In the genomic region with DNA sequence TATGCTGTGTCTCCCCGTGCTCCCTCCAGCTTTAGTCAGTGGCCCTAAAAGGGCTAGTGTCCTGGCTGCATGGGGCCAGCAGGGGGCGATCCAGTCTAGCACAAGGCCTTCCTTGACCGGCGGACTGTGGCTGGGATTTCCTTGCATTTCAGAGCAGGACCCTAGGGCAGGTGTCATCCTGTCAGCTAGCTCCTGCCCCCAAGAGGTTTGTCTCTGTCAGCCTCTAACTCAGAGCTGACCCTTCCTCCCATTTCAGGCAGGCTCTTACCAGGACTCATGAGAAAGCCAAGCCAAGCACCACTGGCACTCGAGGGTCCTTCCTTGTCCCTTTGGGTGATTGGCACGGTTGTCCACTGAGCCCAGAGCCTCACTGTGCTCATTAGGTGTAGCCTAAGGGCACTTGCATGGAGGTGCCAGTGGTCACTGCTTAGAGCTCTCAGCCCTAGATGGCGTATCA, we compare ENCODE assay signal across 8 cellular contexts.
DNase-seq lines count a peak whose midpoint lies in the region; ATAC-seq, FAIRE-seq and TF ChIP-seq lines count a peak whose summit lies in the region.

No MANE protein-coding gene starts in this region.

- H4K20me1 ChIP-seq in OCI-LY1 (ENCODE audit: insufficient read depth, low read length): no peaks in the 10 kb centered on the region
- no peaks in the 10 kb centered on the region for H4K20me1 ChIP-seq in HepG2 (ENCODE audit: insufficient read depth, low read length)

- H3K4me2 ChIP-seq in OCI-LY1 (ENCODE audit: low read length) (peak overlapping the region; percentile 84), HepG2 (ENCODE audit: low read depth, low read length) (no peak overlapping the region)

- no peaks in the 10 kb centered on the region for H3K27me3 ChIP-seq in OCI-LY1 (ENCODE audit: insufficient read depth, low read length)
- no peaks in the 10 kb centered on the region for H3K27me3 ChIP-seq in adrenal gland
- H3K27me3 ChIP-seq in HepG2 (ENCODE audit: control insufficient read depth in 1 of 2, insufficient read depth in 2 of 2, low read length in 2 of 2): peaks cover 3 to 22% of the 10 kb centered on the region in 2 experiments; a peak in 3 of 5 replicates
- H3K27me3 ChIP-seq in tibial artery: peaks cover 0 to 14% of the 10 kb centered on the region in 2 donors

- H3K27ac ChIP-seq in OCI-LY1 (ENCODE audit: low read depth, low read length, poor library complexity, severe bottlenecking): peak overlapping the region; percentile 100
- H3K27ac ChIP-seq in adrenal gland: no peak overlapping the region
- no peak overlapping the region for H3K27ac ChIP-seq in HepG2 (ENCODE audit: extremely low read length, insufficient read depth, low read length)
- H3K27ac ChIP-seq in tibial artery: no peak overlapping the region

- DNase-seq in D341Med (ENCODE audit: low spot score): peak; percentile 49
- DNase-seq in adrenal gland: peak; percentile 24 to 67 (median 49)
- DNase-seq in HepG2 (ENCODE audit: low spot score): peak; percentile 47
- DNase-seq in tibial artery: peak in 1 of 2 donors; percentile 33
- no peak for DNase-seq in T1000 (lab: John Stamatoyannopoulos, UW)

- BruUV-seq in HepG2 (replicated peaks; lab: Mats Ljungman, UMichigan): no TSS peak

- POLR2A ChIA-PET in HepG2 (lab: Yijun Ruan, JAX): no interaction called here

- TF ChIP-seq EP300 in HepG2 (IDR thresholded peaks at IDR 0.05; ENCODE audit: low read depth in 2 of 2, low read length in 2 of 2) (no peak), HepG2 (CRISPR knock-in tag; IDR thresholded peaks at IDR 0.05; ENCODE audit: borderline replicate concordance) (no peak)

- H3K36me3 ChIP-seq in OCI-LY1 (ENCODE audit: insufficient read depth, low read length) (no peaks in the 10 kb centered on the region), adrenal gland (replicated peaks in 1 of 2) (no peaks in the 10 kb centered on the region), HepG2 (replicated peaks in 1 of 2; ENCODE audit: control insufficient read depth in 1 of 2, insufficient read depth in 2 of 2, low read length in 2 of 2) (no peaks in the 10 kb centered on the region), tibial artery (no peaks in the 10 kb centered on the region)

- TF ChIP-seq RAD21 in HepG2 (CRISPR knock-in tag; IDR thresholded peaks at IDR 0.05): peak; percentile 40; the same call in 1 of the 2 replicates

- H3K4me3 ChIP-seq in OCI-LY1 (ENCODE audit: low read depth, low read length, poor library complexity, severe bottlenecking) (peak overlapping the region; percentile 56), adrenal gland (no peak overlapping the region), HepG2 (replicated peaks in 1 of 3; ENCODE audit: insufficient read depth in 1 of 3, low read depth in 2 of 3, low read length in 3 of 3) (no peak overlapping the region), tibial artery (no peak overlapping the region)

- H3K9ac ChIP-seq in OCI-LY1 (ENCODE audit: low read length) (peak overlapping the region; percentile 98), HepG2 (ENCODE audit: insufficient read depth, low read depth, low read length) (no peak overlapping the region)

- intact Hi-C loops in adrenal gland (cut with DNase I): no loop called here
- intact Hi-C loops in HepG2 (cut with micrococcal nuclease; ENCODE audit: unreplicated experiment): loop anchor here (1.0 kb wide), 1 partner anchor 92 kb away; no protein-coding TSS in a partner anchor
- intact Hi-C loops in tibial artery (cut with DNase I; ENCODE audit: low total_unique reads): no loop called here

- no peaks in the 10 kb centered on the region for H3F3A ChIP-seq in OCI-LY1 (ENCODE audit: insufficient read depth, low read length)

- WGBS in adrenal gland, 4 donors: 34 to 43% (median 38%) methylated on average over 6 to 7 of the region's 7 CpGs
- WGBS in HepG2 (ENCODE audit: low lambda C conversion rate): 31% methylated on average over 7 of the region's 7 CpGs

- H3K79me2 ChIP-seq in OCI-LY1 (ENCODE audit: insufficient read depth, low read length) (peaks cover 33% of the 10 kb centered on the region), HepG2 (ENCODE audit: insufficient read depth, low read length) (no peaks in the 10 kb centered on the region)

- peak; percentile 90 for FAIRE-seq in HepG2 (lab: Jason Lieb, UNC)

- CTCF ChIA-PET in HepG2 (lab: Yijun Ruan, JAX; ENCODE audit: low intra/inter-chr PET ratio, low total read pairs): no interaction called here

- H3K9me2 ChIP-seq in OCI-LY1 (ENCODE audit: low read depth, low read length): no peaks in the 10 kb centered on the region

- in situ Hi-C loops in HepG2 (cut with HindIII; ENCODE audit: extremely low pct_ligation_motif_present, low pct_unique_long_range_greater_than_20kb): no loop called here

- peak; percentile 76 for ATAC-seq in GM19043 (IDR thresholded peaks at IDR 0.05; ENCODE audit: low read depth, unreplicated experiment)
- ATAC-seq in HG03064 (IDR thresholded peaks at IDR 0.05; ENCODE audit: low read depth, unreplicated experiment): peak; percentile 79
- peak; percentile 94 for ATAC-seq in HepG2

- H2AFZ ChIP-seq in OCI-LY1 (ENCODE audit: low read length) (no peak overlapping the region), HepG2 (ENCODE audit: low read length) (no peak overlapping the region)

- TF ChIP-seq POLR2A in adrenal gland (IDR thresholded peaks at IDR 0.05) (no peak), HepG2 (IDR thresholded peaks at IDR 0.05; ENCODE audit: insufficient read depth in 1 of 2, low read depth in 2 of 2, low read length in 2 of 2) (no peak)

- H3K9me3 ChIP-seq in OCI-LY1 (ENCODE audit: low read length) (no peaks in the 10 kb centered on the region), adrenal gland (replicated peaks in 1 of 3) (no peaks in the 10 kb centered on the region), HepG2 (ENCODE audit: low read length) (no peaks in the 10 kb centered on the region), tibial artery (no peaks in the 10 kb centered on the region)

- H3K4me1 ChIP-seq in OCI-LY1 (ENCODE audit: insufficient read depth, low read length, severe bottlenecking) (peaks cover 90% of the 10 kb centered on the region), adrenal gland (replicated peaks in 1 of 2) (no peaks in the 10 kb centered on the region), HepG2 (ENCODE audit: insufficient read depth, low read length) (no peaks in the 10 kb centered on the region), tibial artery (no peaks in the 10 kb centered on the region)

- TF ChIP-seq CTCF in OCI-LY1 (IDR thresholded peaks at IDR 0.05; ENCODE audit: low read length) (peak; percentile 92), adrenal gland (IDR thresholded peaks at IDR 0.05) (peak; percentile 27 to 57 (median 45)), HepG2 (CRISPR knock-in tag; IDR thresholded peaks at IDR 0.05) (peak; percentile 88), tibial artery (IDR thresholded peaks at IDR 0.05) (peak; percentile 9 to 22)

TF ChIP-seq in HepG2, 621 proteins besides CTCF, POLR2A, EP300 and RAD21 (continues in another document):
- TF ChIP-seq NR2F6 (IDR thresholded peaks at IDR 0.05) (no peak), NR2F6 (CRISPR knock-in tag; IDR thresholded peaks at IDR 0.05) (no peak), CENPT (CRISPR knock-in tag; IDR thresholded peaks at IDR 0.05; ENCODE audit: low read depth) (no peak), STAT5B (CRISPR knock-in tag; IDR thresholded peaks at IDR 0.05) (no peak)
- TF ChIP-seq, protein P1, sequence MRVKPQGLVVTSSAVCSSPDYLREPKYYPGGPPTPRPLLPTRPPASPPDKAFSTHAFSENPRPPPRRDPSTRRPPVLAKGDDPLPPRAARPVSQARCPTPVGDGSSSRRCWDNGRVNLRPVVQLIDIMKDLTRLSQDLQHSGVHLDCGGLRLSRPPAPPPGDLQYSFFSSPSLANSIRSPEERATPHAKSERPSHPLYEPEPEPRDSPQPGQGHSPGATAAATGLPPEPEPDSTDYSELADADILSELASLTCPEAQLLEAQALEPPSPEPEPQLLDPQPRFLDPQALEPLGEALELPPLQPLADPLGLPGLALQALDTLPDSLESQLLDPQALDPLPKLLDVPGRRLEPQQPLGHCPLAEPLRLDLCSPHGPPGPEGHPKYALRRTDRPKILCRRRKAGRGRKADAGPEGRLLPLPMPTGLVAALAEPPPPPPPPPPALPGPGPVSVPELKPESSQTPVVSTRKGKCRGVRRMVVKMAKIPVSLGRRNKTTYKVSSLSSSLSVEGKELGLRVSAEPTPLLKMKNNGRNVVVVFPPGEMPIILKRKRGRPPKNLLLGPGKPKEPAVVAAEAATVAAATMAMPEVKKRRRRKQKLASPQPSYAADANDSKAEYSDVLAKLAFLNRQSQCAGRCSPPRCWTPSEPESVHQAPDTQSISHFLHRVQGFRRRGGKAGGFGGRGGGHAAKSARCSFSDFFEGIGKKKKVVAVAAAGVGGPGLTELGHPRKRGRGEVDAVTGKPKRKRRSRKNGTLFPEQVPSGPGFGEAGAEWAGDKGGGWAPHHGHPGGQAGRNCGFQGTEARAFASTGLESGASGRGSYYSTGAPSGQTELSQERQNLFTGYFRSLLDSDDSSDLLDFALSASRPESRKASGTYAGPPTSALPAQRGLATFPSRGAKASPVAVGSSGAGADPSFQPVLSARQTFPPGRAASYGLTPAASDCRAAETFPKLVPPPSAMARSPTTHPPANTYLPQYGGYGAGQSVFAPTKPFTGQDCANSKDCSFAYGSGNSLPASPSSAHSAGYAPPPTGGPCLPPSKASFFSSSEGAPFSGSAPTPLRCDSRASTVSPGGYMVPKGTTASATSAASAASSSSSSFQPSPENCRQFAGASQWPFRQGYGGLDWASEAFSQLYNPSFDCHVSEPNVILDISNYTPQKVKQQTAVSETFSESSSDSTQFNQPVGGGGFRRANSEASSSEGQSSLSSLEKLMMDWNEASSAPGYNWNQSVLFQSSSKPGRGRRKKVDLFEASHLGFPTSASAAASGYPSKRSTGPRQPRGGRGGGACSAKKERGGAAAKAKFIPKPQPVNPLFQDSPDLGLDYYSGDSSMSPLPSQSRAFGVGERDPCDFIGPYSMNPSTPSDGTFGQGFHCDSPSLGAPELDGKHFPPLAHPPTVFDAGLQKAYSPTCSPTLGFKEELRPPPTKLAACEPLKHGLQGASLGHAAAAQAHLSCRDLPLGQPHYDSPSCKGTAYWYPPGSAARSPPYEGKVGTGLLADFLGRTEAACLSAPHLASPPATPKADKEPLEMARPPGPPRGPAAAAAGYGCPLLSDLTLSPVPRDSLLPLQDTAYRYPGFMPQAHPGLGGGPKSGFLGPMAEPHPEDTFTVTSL (CRISPR knock-in tag; IDR thresholded peaks at IDR 0.05; ENCODE audit: borderline replicate concordance): no peak
- TF ChIP-seq, protein P2, sequence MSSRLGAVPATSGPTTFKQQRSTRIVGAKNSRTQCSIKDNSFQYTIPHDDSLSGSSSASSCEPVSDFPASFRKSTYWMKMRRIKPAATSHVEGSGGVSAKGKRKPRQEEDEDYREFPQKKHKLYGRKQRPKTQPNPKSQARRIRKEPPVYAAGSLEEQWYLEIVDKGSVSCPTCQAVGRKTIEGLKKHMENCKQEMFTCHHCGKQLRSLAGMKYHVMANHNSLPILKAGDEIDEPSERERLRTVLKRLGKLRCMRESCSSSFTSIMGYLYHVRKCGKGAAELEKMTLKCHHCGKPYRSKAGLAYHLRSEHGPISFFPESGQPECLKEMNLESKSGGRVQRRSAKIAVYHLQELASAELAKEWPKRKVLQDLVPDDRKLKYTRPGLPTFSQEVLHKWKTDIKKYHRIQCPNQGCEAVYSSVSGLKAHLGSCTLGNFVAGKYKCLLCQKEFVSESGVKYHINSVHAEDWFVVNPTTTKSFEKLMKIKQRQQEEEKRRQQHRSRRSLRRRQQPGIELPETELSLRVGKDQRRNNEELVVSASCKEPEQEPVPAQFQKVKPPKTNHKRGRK (CRISPR knock-in tag; IDR thresholded peaks at IDR 0.05): no peak

Comparison
In these comparisons a context has a peak if more than half of its experiments do, and no peak if none do; other contexts are left out.
1. CTCF ChIP-seq: peak in every context shown above with its lines; median percentile 92 in OCI-LY1; 88 in HepG2; 45 in adrenal gland; 16 in tibial artery.